In the genomic region with DNA sequence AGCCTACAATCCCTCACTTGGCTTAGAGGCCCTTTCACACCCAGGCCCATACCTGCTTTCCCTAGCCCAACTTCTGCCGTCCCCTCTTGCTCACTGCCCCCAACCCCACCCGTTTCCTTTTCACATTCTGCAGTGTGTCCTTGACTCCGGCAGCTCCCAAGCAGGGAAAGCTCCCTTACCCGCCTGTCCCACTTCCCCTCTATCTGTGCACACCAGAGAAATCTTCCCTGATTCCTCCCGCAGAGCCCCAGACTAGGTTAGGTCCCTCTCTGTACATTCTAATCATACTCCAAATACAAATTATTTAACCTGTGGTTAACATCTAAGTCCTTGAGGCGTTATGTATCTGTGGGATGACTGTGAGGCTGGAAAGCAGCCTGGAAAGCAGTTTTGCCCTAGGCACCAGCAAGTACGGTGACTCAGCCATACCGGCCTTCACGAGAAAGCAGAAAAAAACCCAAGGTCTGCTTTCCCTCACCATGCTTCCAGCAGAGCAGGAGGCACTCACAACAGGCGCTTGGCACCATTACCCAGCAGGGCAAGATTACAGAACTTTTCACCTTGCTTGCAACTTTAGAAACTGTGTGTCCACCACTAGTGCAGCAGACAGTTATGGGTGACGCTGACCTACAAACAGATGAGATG, we compare ENCODE assay signal across 8 cellular contexts. TPM values are rescaled to one million over a fixed set of nuclear protein-coding genes. Genes with fewer than 3 reads are reported as not detected.
DNase-seq lines count a peak whose midpoint lies in the region; ATAC-seq, FAIRE-seq and TF ChIP-seq lines count a peak whose summit lies in the region.

No MANE protein-coding gene starts in this region.

- no peaks in the 10 kb centered on the region for H3K27me3 Mint-ChIP-seq in CD4-positive, alpha-beta T cell

- H3K27ac ChIP-seq in CD4-positive, alpha-beta T cell (ENCODE audit: low read depth, low read length), result no peak overlapping the region
- H3K27ac ChIP-seq in endothelial cell of umbilical vein (ENCODE audit: insufficient read depth, low read depth, low read length), result no peak overlapping the region
- no peak overlapping the region for H3K27ac ChIP-seq in gastrocnemius medialis

- intact Hi-C loops in CD4-positive, alpha-beta T cell (cut with DNase I, micrococcal nuclease), result no loop called here
- intact Hi-C loops in endothelial cell of umbilical vein (cut with micrococcal nuclease), result no loop called here
- intact Hi-C loops in gastrocnemius medialis (cut with DNase I; ENCODE audit: low total_unique reads), result no loop called here

- H3K4me3 ChIP-seq in endothelial cell of umbilical vein (replicated peaks in 1 of 3; ENCODE audit: insufficient read depth in 1 of 3, low read depth in 1 of 3, low read length in 3 of 3) (no peak overlapping the region), gastrocnemius medialis (no peak overlapping the region)

- peak overlapping the region; percentile 3 for H3K27ac Mint-ChIP-seq in CD4-positive, alpha-beta T cell

- no peaks in the 10 kb centered on the region for H3K27me3 ChIP-seq in CD4-positive, alpha-beta T cell (ENCODE audit: control insufficient read depth, insufficient read depth, low read length)
- H3K27me3 ChIP-seq in endothelial cell of umbilical vein (ENCODE audit: control insufficient read depth in 2 of 2, insufficient read depth in 2 of 2, low read length in 2 of 2) (no peaks in the 10 kb centered on the region), gastrocnemius medialis (no peaks in the 10 kb centered on the region)

- DNase-seq in CD4-positive, alpha-beta T cell, result no peak
- DNase-seq in NCI-H446 (lab: John Stamatoyannopoulos, UW), result peak; percentile 13 to 74
- DNase-seq in endothelial cell of umbilical vein (ENCODE audit: low read depth, low spot score), result peak; percentile 57
- DNase-seq in non-pigmented ciliary epithelial cell (ENCODE audit: low read depth), result peak; percentile 97
- DNase-seq in gastrocnemius medialis, result no peak
- no peak for DNase-seq in GM13977 (ENCODE audit: low spot score)

- peaks cover 10% of the 10 kb centered on the region for H4K20me1 ChIP-seq in endothelial cell of umbilical vein (replicated peaks; ENCODE audit: control insufficient read depth, extremely low read depth, insufficient read depth, low read length)

- no peaks in the 10 kb centered on the region for H3K9me3 Mint-ChIP-seq in CD4-positive, alpha-beta T cell

- CTCF ChIA-PET in CD4-positive, alpha-beta T cell (lab: Charles Lee), result no interaction called here
- CTCF ChIA-PET in endothelial cell of umbilical vein (lab: Charles Lee), result interaction anchor here (1.1 to 2.8 kb wide), 5 partner anchors 8 to 32 kb away, joined by 3 to 7 read pairs (median 7); no protein-coding TSS in a partner anchor

- ATAC-seq in CD4-positive, alpha-beta T cell (ENCODE audit: poor library complexity), result no peak
- ATAC-seq in GM21619 (IDR thresholded peaks at IDR 0.05; ENCODE audit: unreplicated experiment), result no peak
- no peak for ATAC-seq in HG03520 (IDR thresholded peaks at IDR 0.05; ENCODE audit: unreplicated experiment)
- no peak for ATAC-seq in gastrocnemius medialis

- H3K36me3 ChIP-seq in endothelial cell of umbilical vein (ENCODE audit: control insufficient read depth in 2 of 2, extremely low read depth in 1 of 2, insufficient read depth in 2 of 2, low read length in 2 of 2), result no peaks in the 10 kb centered on the region
- H3K36me3 ChIP-seq in gastrocnemius medialis, result no peaks in the 10 kb centered on the region

- H3K9me3 ChIP-seq in CD4-positive, alpha-beta T cell (ENCODE audit: control insufficient read depth, low read length), result no peaks in the 10 kb centered on the region
- H3K9me3 ChIP-seq in endothelial cell of umbilical vein (replicated peaks; ENCODE audit: control insufficient read depth, insufficient read depth, low read length) (no peaks in the 10 kb centered on the region), gastrocnemius medialis (no peaks in the 10 kb centered on the region)

- BruUV-seq in endothelial cell of umbilical vein (replicated peaks; lab: Mats Ljungman, UMichigan), result no TSS peak

- POLR2A ChIA-PET in CD4-positive, alpha-beta T cell (lab: Charles Lee), result no interaction called here
- POLR2A ChIA-PET in endothelial cell of umbilical vein (lab: Charles Lee), result no interaction called here

- H3K79me2 ChIP-seq in endothelial cell of umbilical vein (ENCODE audit: control insufficient read depth, insufficient read depth, low read length), result peaks cover 98% of the 10 kb centered on the region

- TF ChIP-seq POLR2A in endothelial cell of umbilical vein (IDR thresholded peaks at IDR 0.05; ENCODE audit: low read depth, low read length), result no peak
- no peak for TF ChIP-seq POLR2A in gastrocnemius medialis (IDR thresholded peaks at IDR 0.05)

- H3K4me3 Mint-ChIP-seq in CD4-positive, alpha-beta T cell, result peak overlapping the region; percentile 23

- peaks cover 27% of the 10 kb centered on the region for H3K36me3 Mint-ChIP-seq in CD4-positive, alpha-beta T cell (ENCODE audit: low read depth)

- dilution Hi-C loops in endothelial cell of umbilical vein (cut with MboI; ENCODE audit: extremely low pct_ligation_motif_present, low sequenced_read_pairs), result no loop called here

- TF ChIP-seq CTCF in CD4-positive, alpha-beta T cell (IDR thresholded peaks at IDR 0.05), result no peak
- TF ChIP-seq CTCF in endothelial cell of umbilical vein (IDR thresholded peaks at IDR 0.05; ENCODE audit: extremely low read depth in 1 of 2, insufficient read depth in 1 of 2, low read depth in 1 of 2, low read length in 2 of 2) (no peak), gastrocnemius medialis (IDR thresholded peaks at IDR 0.05 in 4 of 5, conservative IDR thresholded peaks at IDR 0.05 in 1 of 5) (no peak), GM13977 (IDR thresholded peaks at IDR 0.05; ENCODE audit: extremely low read depth, insufficient read depth, missing control alignments) (no peak)

- peaks cover 75% of the 10 kb centered on the region for H3K4me1 Mint-ChIP-seq in CD4-positive, alpha-beta T cell (ENCODE audit: low read depth)

- H3K4me2 ChIP-seq in endothelial cell of umbilical vein (ENCODE audit: insufficient read depth, low read length), result no peak overlapping the region

- peaks cover 5% of the 10 kb centered on the region for H3K9me1 ChIP-seq in endothelial cell of umbilical vein (replicated peaks; ENCODE audit: control insufficient read depth, extremely low read depth, insufficient read depth, low read length)

- in situ Hi-C loops in gastrocnemius medialis (cut with MboI; ENCODE audit: low sequenced_read_pairs in 4 of 4) (no loop called here), GM13977 (cut with MboI; ENCODE audit: low pct_unique_long_range_greater_than_20kb, low sequenced_read_pairs, unreplicated experiment) (no loop called here)

- peak; percentile 47 for FAIRE-seq in endothelial cell of umbilical vein (lab: Jason Lieb, UNC)

- H3K9ac ChIP-seq in endothelial cell of umbilical vein (replicated peaks; ENCODE audit: extremely low read depth, insufficient read depth, low read length), result no peak overlapping the region

- H2AFZ ChIP-seq in endothelial cell of umbilical vein (ENCODE audit: low read depth, low read length), result no peak overlapping the region

- peaks cover 14% of the 10 kb centered on the region for H3K4me1 ChIP-seq in endothelial cell of umbilical vein (ENCODE audit: control insufficient read depth, extremely low read depth, insufficient read depth, low read length)
- H3K4me1 ChIP-seq in gastrocnemius medialis, result peaks cover 0 to 11% of the 10 kb centered on the region in 2 donors

TF ChIP-seq in endothelial cell of umbilical vein, 7 proteins besides CTCF, POLR2A, EP300 and RAD21:
- TF ChIP-seq JUN (IDR thresholded peaks at IDR 0.05; ENCODE audit: borderline replicate concordance, insufficient read depth, insufficient read length, low read depth) (no peak), FOS (IDR thresholded peaks at IDR 0.05; ENCODE audit: borderline replicate concordance, insufficient read depth, low read length) (no peak), POLR2AphosphoS5 (IDR thresholded peaks at IDR 0.05; ENCODE audit: insufficient read depth, low read depth, low read length) (no peak), GATA2 (IDR thresholded peaks at IDR 0.05; ENCODE audit: insufficient read depth, insufficient read length, low read depth, low read length) (no peak), MYC (IDR thresholded peaks at IDR 0.05; ENCODE audit: low read depth, low read length) (no peak), EZH2 (IDR thresholded peaks at IDR 0.05; ENCODE audit: borderline replicate concordance, low read depth, low read length, severe bottlenecking) (no peak)
- TF ChIP-seq, protein P1, sequence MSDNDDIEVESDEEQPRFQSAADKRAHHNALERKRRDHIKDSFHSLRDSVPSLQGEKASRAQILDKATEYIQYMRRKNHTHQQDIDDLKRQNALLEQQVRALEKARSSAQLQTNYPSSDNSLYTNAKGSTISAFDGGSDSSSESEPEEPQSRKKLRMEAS (IDR thresholded peaks at IDR 0.05; ENCODE audit: insufficient read depth, insufficient read length), result no peak

RNA-seq across cellular contexts. Expression of gene ELOVL5, which starts 22.3 kb away (rescaled TPM):
- total RNA-seq in CD4-positive, alpha-beta T cell, result 10 to 100 TPM; 78.0 to 86.8 TPM
- total RNA-seq in endothelial cell of umbilical vein, result 140 and 149 TPM in 2 replicates
- 83.6 and 85.9 TPM in 2 replicates for polyA plus RNA-seq in endothelial cell of umbilical vein
- polyA plus RNA-seq in endothelial cell of umbilical vein (2011; cell fraction: cytosol; rRNA removed), result 71.9 and 72.9 TPM in 2 replicates
- 147 and 171 TPM in 2 replicates for polyA plus RNA-seq in endothelial cell of umbilical vein (2011; cell fraction: nucleus; rRNA removed)
- polyA plus RNA-seq in endothelial cell of umbilical vein (2012), result 99.6 and 127 TPM in 2 replicates
- polyA minus RNA-seq in endothelial cell of umbilical vein, result 219 and 237 TPM in 2 replicates
- 68.2 TPM for polyA minus RNA-seq in endothelial cell of umbilical vein (2011; cell fraction: cytosol; rRNA and poly(A)+ RNA removed)
- polyA minus RNA-seq in endothelial cell of umbilical vein (2011; cell fraction: nucleus; rRNA and poly(A)+ RNA removed), result 105 and 133 TPM in 2 replicates
- 1 to 10 TPM; 5.6 to 7.2 (median 6.2) TPM for total RNA-seq in gastrocnemius medialis

Comparison
In these comparisons a context has a peak if more than half of its experiments do, and no peak if none do; other contexts are left out.
1. DNase-seq: peak in NCI-H446 (2 of 2), endothelial cell of umbilical vein (single experiment) and non-pigmented ciliary epithelial cell (single experiment); none in CD4-positive, alpha-beta T cell (0 of 10), gastrocnemius medialis (0 of 2) and GM13977 (single experiment).
2. RNA of gene ELOVL5, which starts 22.3 kb away (total RNA-seq): 140 to 149 TPM in endothelial cell of umbilical vein and 78.0 to 86.8 TPM in CD4-positive, alpha-beta T cell; 5.6 to 7.2 TPM in gastrocnemius medialis; every median in the first group is over 4 times any median in the second.